In genomic region chr10:129962558-129963075, GRCh38 we compare ENCODE assay signal across 10 cellular contexts. TPM values are rescaled to one million over a fixed set of nuclear protein-coding genes. Genes with fewer than 3 reads are reported as not detected.
DNase-seq lines count a peak whose midpoint lies in the region; ATAC-seq, FAIRE-seq and TF ChIP-seq lines count a peak whose summit lies in the region.
"Had no signal": no experiment of that assay in that cellular context is flagged by ENCODE, and none has a peak within 500 bp of the region (broad histone marks: within the 10 kb centered on the region; RNA-seq: fewer than 3 reads in every experiment).

No MANE protein-coding gene starts in this region.

- H3K79me2 ChIP-seq in H1 (ENCODE audit: control insufficient read depth in 1 of 2, insufficient read depth in 2 of 2, low read length in 2 of 2) (no peaks in the 10 kb centered on the region), neural cell (replicated peaks; ENCODE audit: insufficient read depth, low read length) (no peaks in the 10 kb centered on the region)

- H3K23ac ChIP-seq in H1 (ENCODE audit: insufficient read length), result no peak overlapping the region

- H3K36me3 ChIP-seq in H1 (ENCODE audit: control insufficient read depth in 2 of 4, insufficient read depth in 4 of 4, low read length in 3 of 4) (peaks cover 0 to 4% (median 0%) of the 10 kb centered on the region in 4 experiments; a peak in 1 of 8 replicates), neural cell (ENCODE audit: insufficient read depth, low read length) (no peaks in the 10 kb centered on the region)

- ATAC-seq in HG03139 (IDR thresholded peaks at IDR 0.05; ENCODE audit: unreplicated experiment), result no peak

- H4K5ac ChIP-seq in H1 (ENCODE audit: insufficient read length, low read depth, low read length), result no peak overlapping the region

- TF ChIP-seq RAD21 in H1 (IDR thresholded peaks at IDR 0.05 in 1 of 2, conservative IDR thresholded peaks at IDR 0.05 in 1 of 2; ENCODE audit: low read depth in 2 of 2, low read length in 2 of 2) (no peak), neural cell (conservative IDR thresholded peaks at IDR 0.05) (no peak)

- H3F3A ChIP-seq in neural cell (ENCODE audit: insufficient read depth, low read length, poor library complexity, severe bottlenecking), result no peaks in the 10 kb centered on the region

- H2BK20ac ChIP-seq in H1 (ENCODE audit: low read length), result no peak overlapping the region

- H3K9ac ChIP-seq in H1 (replicated peaks in 1 of 4; ENCODE audit: extremely low read depth in 1 of 4, low read depth in 3 of 4, low read length in 3 of 4) (no peak overlapping the region), neural cell (ENCODE audit: low read length) (no peak overlapping the region)

- H4K91ac ChIP-seq in H1 (replicated peaks; ENCODE audit: insufficient read length, low read length), result no peak overlapping the region

- POLR2A ChIA-PET in AG04450 (lab: Yijun Ruan, JAX) (no interaction called here), H1 (lab: Charles Lee; ENCODE audit: partially characterized antibody) (no interaction called here)

- peaks cover 5 to 12% (median 11%) of the 10 kb centered on the region in 3 donors for H3K4me1 Mint-ChIP-seq in IgD-negative memory B cell

- TF ChIP-seq EP300 in H1 (IDR thresholded peaks at IDR 0.05; ENCODE audit: borderline replicate concordance in 1 of 2, low read depth in 2 of 2, low read length in 2 of 2) (no peak), neural cell (conservative IDR thresholded peaks at IDR 0.05; ENCODE audit: poor library complexity, severe bottlenecking) (no peak)

- no peaks in the 10 kb centered on the region for H3K9me2 ChIP-seq in neural cell (ENCODE audit: insufficient read depth, low read length)

- peak overlapping the region; percentile 55 for H3K4me3 ChIP-seq in AG04450 (ENCODE audit: low read depth, low read length)
- peak overlapping the region; percentile 15 to 61 (median 29); a peak in 5 of 8 replicates for H3K4me3 ChIP-seq in H1 (ENCODE audit: extremely low read depth in 1 of 4, insufficient read depth in 2 of 4, low read depth in 3 of 4, low read length in 4 of 4)
- peak overlapping the region; percentile 39 for H3K4me3 ChIP-seq in neural cell (ENCODE audit: low read length)

- H4K20me1 ChIP-seq in H1 (replicated peaks in 1 of 2; ENCODE audit: control insufficient read depth in 1 of 2, insufficient read depth in 2 of 2, low read length in 2 of 2) (peaks cover 16 to 19% of the 10 kb centered on the region in 2 experiments), neural cell (ENCODE audit: insufficient read depth) (no peaks in the 10 kb centered on the region)

- H3K27me3 Mint-ChIP-seq in IgD-negative memory B cell, result peaks cover 50% of the 10 kb centered on the region

- H3K36me3 Mint-ChIP-seq in IgD-negative memory B cell, result no peaks in the 10 kb centered on the region

- WGBS in H1 (ENCODE audit: extremely low coverage in 1 of 2, insufficient coverage in 1 of 2, insufficient read length in 1 of 2, insufficient replicate concordance in 2 of 2, low coverage in 1 of 2, low lambda C conversion rate in 2 of 2, missing lambda C conversion rate in 1 of 2), 2 experiments, result 4% methylated on average over 24 of the region's 24 CpGs; no CpG with 5 or more reads in 1 of the 2 experiments

- CTCF ChIA-PET in AG04450 (lab: Charles Lee), result no interaction called here
- CTCF ChIA-PET in H1 (lab: Charles Lee; ENCODE audit: partially characterized antibody), result interaction anchor here (1.8 kb wide), 1 partner anchor 12 kb away, joined by 4 read pairs; no protein-coding TSS in a partner anchor

- no peak overlapping the region for H2AFZ ChIP-seq in H1 (ENCODE audit: low read length)
- H2AFZ ChIP-seq in neural cell (ENCODE audit: low read depth, low read length), result no peak overlapping the region

- peak overlapping the region; percentile 61 to 94 (median 87) for H3K27ac Mint-ChIP-seq in IgD-negative memory B cell

- H4K8ac ChIP-seq in H1 (ENCODE audit: extremely low read depth, insufficient read depth, low read length), result no peak overlapping the region

- no peak overlapping the region for H3K27ac ChIP-seq in AG04450 (ENCODE audit: low read depth, low read length)
- H3K27ac ChIP-seq in H1 (ENCODE audit: low read depth, low read length), result no peak overlapping the region
- no peak overlapping the region for H3K27ac ChIP-seq in neural cell (ENCODE audit: low read length)

- no peak overlapping the region for H2AK5ac ChIP-seq in H1 (ENCODE audit: low read depth, low read length)

- no peak for DNase-seq in AG04450 (ENCODE audit: low read depth, low spot score)
- DNase-seq in H1 (ENCODE audit: low read depth in 1 of 2, low spot score in 2 of 2), result no peak
- no peak for DNase-seq in ecto neural progenitor cell (ENCODE audit: low spot score)
- no peak for DNase-seq in stimulated activated CD4-positive, alpha-beta T cell treated with anti-CD3 and anti-CD28 coated beads, Interleukin-15, amount 100 ng/mL, for 24 hours
- no peak for DNase-seq in NAMALWA (ENCODE audit: low spot score)

- H2BK12ac ChIP-seq in H1 (ENCODE audit: low read depth, low read length), result peak overlapping the region; percentile 90; the same call in 1 of the 2 replicates

- H3K9me3 Mint-ChIP-seq in IgD-negative memory B cell, result peaks cover 0 to 14% (median 0%) of the 10 kb centered on the region in 3 donors

- no peak overlapping the region for H3K4ac ChIP-seq in H1 (replicated peaks; ENCODE audit: insufficient read length, low read depth, low read length)

- peak overlapping the region; percentile 9 to 76 (median 26) for H3K4me3 Mint-ChIP-seq in IgD-negative memory B cell

- H3K23me2 ChIP-seq in H1 (ENCODE audit: low read depth, low read length), result peaks cover 27% of the 10 kb centered on the region; the same call in 1 of the 2 replicates

- H2BK5ac ChIP-seq in H1 (ENCODE audit: low read depth, low read length), result peak overlapping the region; percentile 52; the same call in 1 of the 2 replicates

- H2BK120ac ChIP-seq in H1 (replicated peaks; ENCODE audit: low read depth, low read length), result no peak overlapping the region

- TF ChIP-seq CTCF in AG04450 (IDR thresholded peaks at IDR 0.05; ENCODE audit: low read depth, low read length) (no peak), H1 (IDR thresholded peaks at IDR 0.05; ENCODE audit: control extremely low read depth in 1 of 3, insufficient read depth in 1 of 3, low read depth in 1 of 3, low read length in 3 of 3) (no peak), neural cell (IDR thresholded peaks at IDR 0.05; ENCODE audit: poor library complexity, severe bottlenecking) (no peak)

- H3K4me2 ChIP-seq in H1 (ENCODE audit: insufficient read depth in 1 of 2, low read depth in 2 of 2, low read length in 2 of 2), result peak overlapping the region; percentile 80 to 88
- H3K4me2 ChIP-seq in neural cell (ENCODE audit: low read length), result no peak overlapping the region

- H3K27me3 ChIP-seq in AG04450 (ENCODE audit: control insufficient read depth, insufficient read depth, low read length) (peaks cover 82% of the 10 kb centered on the region), H1 (replicated peaks in 1 of 4; ENCODE audit: control insufficient read depth in 3 of 4, extremely low read depth in 1 of 4, insufficient read depth in 3 of 4, low read length in 3 of 4) (peaks cover 86 to 98% (median 93%) of the 10 kb centered on the region in 4 experiments; a peak in 6 of 7 replicates), neural cell (ENCODE audit: insufficient read depth, low read depth, low read length) (peaks cover 94% of the 10 kb centered on the region)

- H3K79me1 ChIP-seq in H1 (ENCODE audit: low read depth, low read length), result no peaks in the 10 kb centered on the region

- FAIRE-seq in H1 (lab: Jason Lieb, UNC), result no peak
- FAIRE-seq: H54, TTC549 had no signal

- H3K14ac ChIP-seq in H1 (ENCODE audit: insufficient read length), result no peak overlapping the region

- TF ChIP-seq POLR2A in H1 (IDR thresholded peaks at IDR 0.05; ENCODE audit: control extremely low read depth in 1 of 2, low read depth in 2 of 2, low read length in 2 of 2), result no peak

- H3K56ac ChIP-seq in H1 (replicated peaks; ENCODE audit: insufficient read length, low read depth, low read length), result no peak overlapping the region

- peaks cover 4% of the 10 kb centered on the region; the same call in 1 of the 2 replicates for H3K9me3 ChIP-seq in AG04450 (ENCODE audit: control insufficient read depth, insufficient read depth, low read length)
- no peaks in the 10 kb centered on the region for H3K9me3 ChIP-seq in H1 (ENCODE audit: insufficient read depth in 2 of 2, low read depth in 1 of 2, low read length in 1 of 2)
- no peaks in the 10 kb centered on the region for H3K9me3 ChIP-seq in neural cell (ENCODE audit: low read length)

- H2BK15ac ChIP-seq in H1 (ENCODE audit: low read length), result no peak overlapping the region

- peaks cover 14 to 22% (median 17%) of the 10 kb centered on the region in 4 experiments for H3K4me1 ChIP-seq in H1 (replicated peaks in 1 of 4; ENCODE audit: control insufficient read depth in 3 of 4, insufficient read depth in 4 of 4, low read length in 3 of 4)

- H3K18ac ChIP-seq in H1 (ENCODE audit: extremely low read depth, low read length), result peak overlapping the region; percentile 71; the same call in 1 of the 2 replicates

TF ChIP-seq in H1, 55 proteins besides CTCF, POLR2A, EP300 and RAD21 (continues in another document):
- TF ChIP-seq TAF1 (IDR thresholded peaks at IDR 0.05; ENCODE audit: low read depth, low read length), result no peak
- TF ChIP-seq CBX8 (IDR thresholded peaks at IDR 0.05; ENCODE audit: borderline replicate concordance, low read depth, low read length), result peak; percentile 95; the same call in 1 of the 2 replicates
- peak; percentile 98 for TF ChIP-seq RNF2 (IDR thresholded peaks at IDR 0.05; ENCODE audit: borderline replicate concordance, low read depth, low read length, missing control alignments, poor library complexity, severe bottlenecking)

TF ChIP-seq in neural cell, 6 proteins besides CTCF, POLR2A, EP300 and RAD21 (continues in another document):
- TF ChIP-seq POLR2AphosphoS5 (IDR thresholded peaks at IDR 0.05), result peak; percentile 88

RNA-seq across cellular contexts. Expression of gene EBF3, which starts 1.5 kb away (rescaled TPM):
- polyA plus RNA-seq in AG04450 (2011; rRNA removed) (0.01 TPM in 1 of 2 replicates, not detected in the other), IgD-negative memory B cell (not detected), H1 (2011; rRNA removed) (0.08 and 0.20 TPM in 2 replicates), neural cell (0.38 and 0.98 TPM in 2 replicates)
- not detected in 2 replicates for polyA minus RNA-seq in AG04450 (2011; rRNA and poly(A)+ RNA removed)
- total RNA-seq in H1 (2021; fragmentation: NEBNext Ultra II Directional; extraction: Animal tissue kit (Norgen Biotek cat#: 25700)), result 0.26 and 0.38 TPM in 2 replicates
- 0.31 TPM for polyA plus RNA-seq in H1 (2011; cell fraction: cytosol; rRNA removed)
- 0.40 TPM for polyA plus RNA-seq in H1 (2011; cell fraction: nucleus; rRNA removed)
- 0.07 to 0.15 TPM (median 0.12 TPM) in 4 replicates for polyA plus RNA-seq in H1 (2012, experiment 1 of 2)
- polyA plus RNA-seq in H1 (2012, experiment 2 of 2), result 0.07 TPM
- 0.10 TPM for polyA plus RNA-seq in H1 (2013, experiment 1 of 2)
- polyA plus RNA-seq in H1 (2013, experiment 2 of 2), result 0.09 TPM
- 0.76 TPM in 1 of 2 replicates, not detected in the other for polyA minus RNA-seq in H1 (2011; rRNA and poly(A)+ RNA removed)
- not detected for polyA minus RNA-seq in H1 (2011; cell fraction: cytosol; rRNA and poly(A)+ RNA removed)
- 0.30 TPM for polyA minus RNA-seq in H1 (2011; cell fraction: nucleus; rRNA and poly(A)+ RNA removed)
- 0.49 and 1.2 TPM in 2 replicates for polyA minus RNA-seq in neural cell
